Comparison of ENCODE assay signal across 28 cellular contexts in the genomic region with DNA sequence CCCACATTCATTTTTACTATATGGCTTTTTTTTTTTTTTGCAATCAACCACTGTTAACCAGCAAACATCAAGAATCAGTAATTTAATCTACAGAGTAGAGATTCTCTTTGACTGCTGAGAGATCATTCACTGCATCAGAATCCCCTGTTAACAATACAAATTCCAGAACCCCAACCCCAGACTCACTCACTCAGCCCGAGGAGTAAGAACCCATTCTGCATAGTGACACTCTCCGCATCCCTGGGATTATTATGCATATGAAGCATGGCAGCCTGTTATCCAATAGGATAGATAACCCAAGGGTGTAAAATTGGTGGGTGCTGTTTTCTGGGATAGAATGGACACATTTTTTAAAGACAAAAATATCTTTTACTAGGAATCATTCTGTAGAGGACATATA.
"Had no signal": no experiment of that assay in that cellular context is flagged by ENCODE, and none has a peak within 500 bp of the region (broad histone marks: within the 10 kb centered on the region; RNA-seq: fewer than 3 reads in every experiment).

No MANE protein-coding gene starts in this region.

- H3K79me2 ChIP-seq: hepatocyte, parathyroid adenoma had no signal

- H3K9ac ChIP-seq: parathyroid adenoma had no signal

- H3K4me3 Mint-ChIP-seq: dendritic cell treated with granulocyte-macrophage colony-stimulating factor and Interleukin-4, amounts not matched to agents 40 ng/mL and 50 ng/mL, for 4 days; memory B cell; mesothelial cell of epicardium; naive B cell; natural killer cell treated with Interleukin-12 subunit alpha and Interleukin-12 subunit beta and Interleukin-15 and Interleukin-18, amount 100 ng/mL, for 72 hours; neural crest cell; stimulated activated naive CD8-positive, alpha-beta T cell treated with anti-CD3 and anti-CD28 coated beads, Interleukin-15, amount 100 ng/mL, for 72 hours had no signal

- H2AFZ ChIP-seq: hepatocyte, parathyroid adenoma had no signal

- H3K4me2 ChIP-seq: hepatocyte had no signal

- H3K36me3 Mint-ChIP-seq: memory B cell; mesothelial cell of epicardium; natural killer cell treated with Interleukin-12 subunit alpha and Interleukin-12 subunit beta and Interleukin-15 and Interleukin-18, amount 100 ng/mL, for 72 hours had no signal

- DNase-seq: colonic mucosa; effector CD8-positive, alpha-beta T cell; foreskin keratinocyte; heart left ventricle; mucosa of descending colon; naive B cell; right lobe of liver; small intestine; stimulated activated CD4-positive, alpha-beta T cell treated with anti-CD3 and anti-CD28 coated beads, Interleukin-12 subunit alpha, Interleukin-12 subunit beta, amount 100 ng/mL, for 4 hours; stimulated activated CD4-positive, alpha-beta T cell treated with anti-CD3 and anti-CD28 coated beads, Interleukin-1b, Interleukin-23, amount 100 ng/mL, for 48 hours; stimulated activated CD4-positive, alpha-beta T cell treated with anti-CD3 and anti-CD28 coated beads, Interleukin-4, amount 100 ng/mL, for 1 hour; stimulated activated CD8-positive, alpha-beta memory T cell treated with anti-CD3 and anti-CD28 coated beads, Interleukin-4, amount 100 ng/mL, for 48 hours; stimulated activated naive CD4-positive, alpha-beta T cell; stimulated activated naive CD8-positive, alpha-beta T cell treated with anti-CD3 and anti-CD28 coated beads, Interleukin-15, amount 100 ng/mL, for 72 hours; transverse colon had no signal

- H3K27me3 Mint-ChIP-seq: dendritic cell treated with granulocyte-macrophage colony-stimulating factor and Interleukin-4, amounts not matched to agents 40 ng/mL and 50 ng/mL, for 4 days; memory B cell; natural killer cell treated with Interleukin-12 subunit alpha and Interleukin-12 subunit beta and Interleukin-15 and Interleukin-18, amount 100 ng/mL, for 72 hours; progenitor cell of endocrine pancreas; stimulated activated naive CD8-positive, alpha-beta T cell treated with anti-CD3 and anti-CD28 coated beads, Interleukin-15, amount 100 ng/mL, for 72 hours had no signal

- H3K27ac ChIP-seq: colonic mucosa, esophagus muscularis mucosa, foreskin keratinocyte, gastroesophageal sphincter, heart left ventricle, hepatocyte, parathyroid adenoma, right lobe of liver, suprapubic skin, transverse colon, vagina had no signal

- H3K4me1 ChIP-seq: colonic mucosa, esophagus muscularis mucosa, foreskin keratinocyte, gastroesophageal sphincter, heart left ventricle, parathyroid adenoma, right lobe of liver, suprapubic skin, transverse colon, vagina had no signal

- ATAC-seq: foreskin keratinocyte; gastroesophageal sphincter; heart left ventricle; left lobe of liver; mucosa of descending colon; natural killer cell treated with Interleukin-12 subunit alpha and Interleukin-12 subunit beta and Interleukin-15 and Interleukin-18, amount 100 ng/mL, for 72 hours; right lobe of liver; stimulated activated naive CD8-positive, alpha-beta T cell treated with anti-CD3 and anti-CD28 coated beads, Interleukin-15, amount 100 ng/mL, for 72 hours had no signal

- H3K27me3 ChIP-seq: colonic mucosa, esophagus muscularis mucosa, foreskin keratinocyte, gastroesophageal sphincter, heart left ventricle, hepatocyte, right lobe of liver, suprapubic skin, transverse colon, vagina had no signal

- H3K4me1 Mint-ChIP-seq: memory B cell; mesothelial cell of epicardium; naive B cell; stimulated activated naive CD8-positive, alpha-beta T cell treated with anti-CD3 and anti-CD28 coated beads, Interleukin-15, amount 100 ng/mL, for 72 hours had no signal

- H3K9me3 ChIP-seq: colonic mucosa, gastroesophageal sphincter, mucosa of descending colon, right lobe of liver, suprapubic skin, transverse colon, vagina had no signal

- H3K27ac Mint-ChIP-seq: dendritic cell treated with granulocyte-macrophage colony-stimulating factor and Interleukin-4, amounts not matched to agents 40 ng/mL and 50 ng/mL, for 4 days; memory B cell; mesothelial cell of epicardium; naive B cell; natural killer cell treated with Interleukin-12 subunit alpha and Interleukin-12 subunit beta and Interleukin-15 and Interleukin-18, amount 100 ng/mL, for 72 hours; progenitor cell of endocrine pancreas; stimulated activated naive CD8-positive, alpha-beta T cell treated with anti-CD3 and anti-CD28 coated beads, Interleukin-15, amount 100 ng/mL, for 72 hours had no signal
